ENCODE assay signal across 9 cellular contexts in genomic region chr11:85536438-85536837, GRCh38.
"Had no signal": no experiment of that assay in that cellular context is flagged by ENCODE, and none has a peak within 500 bp of the region (broad histone marks: within the 10 kb centered on the region; RNA-seq: fewer than 3 reads in every experiment).

No MANE protein-coding gene starts in this region.

- H3K9ac ChIP-seq: GM23248 had no signal

- H3K36me3 ChIP-seq: HAP-1 had no signal

- H3K9me3 ChIP-seq: HAP-1 had no signal

- FAIRE-seq: H54 had no signal

- H2AFZ ChIP-seq: GM23248, GM23338 had no signal

- H3K4me3 Mint-ChIP-seq: GM23338, H9, HFFc6 had no signal

- DNase-seq: GM23248, GOT3, H7, H9, HCEC 1CT, HFFc6 had no signal

- H3K4me2 ChIP-seq: GM23338 had no signal

- H3K27ac Mint-ChIP-seq: GM23338, H9, HFFc6 had no signal

- H3K4me3 ChIP-seq: GM23248, GM23338, HAP-1 had no signal

- H3K27ac ChIP-seq: GM23248 had no signal
